ENCODE assay signal across 28 cellular contexts in genomic region chr10:81428456-81429134, GRCh38.
"Had no signal": no experiment of that assay in that cellular context is flagged by ENCODE, and none has a peak within 500 bp of the region (broad histone marks: within the 10 kb centered on the region; RNA-seq: fewer than 3 reads in every experiment).

No MANE protein-coding gene starts in this region.

- H3K4me1 ChIP-seq: lower lobe of right lung, prostate gland, sigmoid colon, spleen, suprapubic skin, tibial artery, upper lobe of right lung had no signal

- ATAC-seq: left colon; left ventricle myocardium superior; lower lobe of right lung; natural killer cell; right cardiac atrium; stimulated activated effector memory CD8-positive, alpha-beta T cell treated with anti-CD3 and anti-CD28 coated beads, Interleukin-12 subunit alpha, Interleukin-12 subunit beta, amount 100 ng/mL, for 72 hours; upper lobe of right lung had no signal

- H3K36me3 Mint-ChIP-seq: mesothelial cell of epicardium; naive B cell; stimulated activated effector memory CD8-positive, alpha-beta T cell treated with anti-CD3 and anti-CD28 coated beads, Interleukin-12 subunit alpha, Interleukin-12 subunit beta, amount 100 ng/mL, for 72 hours had no signal

- H3K4me3 Mint-ChIP-seq: mesothelial cell of epicardium; naive B cell; natural killer cell; stimulated activated effector memory CD8-positive, alpha-beta T cell treated with anti-CD3 and anti-CD28 coated beads, Interleukin-12 subunit alpha, Interleukin-12 subunit beta, amount 100 ng/mL, for 72 hours; stimulated activated naive CD8-positive, alpha-beta T cell treated with anti-CD3 and anti-CD28 coated beads, Interleukin-15, Interleukin-2, amounts not matched to agents 100 ng/mL and 50 ng/mL, for 24 hours had no signal

- H3K27me3 Mint-ChIP-seq: naive B cell; stimulated activated naive CD8-positive, alpha-beta T cell treated with anti-CD3 and anti-CD28 coated beads, Interleukin-15, Interleukin-2, amounts not matched to agents 100 ng/mL and 50 ng/mL, for 24 hours had no signal

- H3K27ac Mint-ChIP-seq: mesothelial cell of epicardium; naive B cell; natural killer cell; stimulated activated effector memory CD8-positive, alpha-beta T cell treated with anti-CD3 and anti-CD28 coated beads, Interleukin-12 subunit alpha, Interleukin-12 subunit beta, amount 100 ng/mL, for 72 hours; stimulated activated naive CD8-positive, alpha-beta T cell treated with anti-CD3 and anti-CD28 coated beads, Interleukin-15, Interleukin-2, amounts not matched to agents 100 ng/mL and 50 ng/mL, for 24 hours had no signal

- H3K4me1 Mint-ChIP-seq: mesothelial cell of epicardium; naive B cell; natural killer cell; stimulated activated effector memory CD8-positive, alpha-beta T cell treated with anti-CD3 and anti-CD28 coated beads, Interleukin-12 subunit alpha, Interleukin-12 subunit beta, amount 100 ng/mL, for 72 hours had no signal

- H3K36me3 ChIP-seq: lower lobe of right lung, ovary, prostate gland, sigmoid colon, spleen, suprapubic skin, thoracic aorta, tibial artery, upper lobe of right lung had no signal

- FAIRE-seq: keratinocyte, small intestine, urothelium cell line had no signal

- H3K27ac ChIP-seq: lower lobe of right lung, ovary, prostate gland, sigmoid colon, spleen, suprapubic skin, thoracic aorta, tibial artery, upper lobe of right lung had no signal

- H3K9me3 ChIP-seq: lower lobe of right lung, ovary, prostate gland, spleen, suprapubic skin, thoracic aorta, tibial artery, upper lobe of right lung had no signal

- H3K4me3 ChIP-seq: lower lobe of right lung, ovary, prostate gland, sigmoid colon, spleen, suprapubic skin, thoracic aorta, tibial artery, upper lobe of right lung had no signal

- DNase-seq: head of caudate nucleus; hippocampal formation; left colon; left ventricle myocardium superior; lower lobe of right lung; mammary epithelial cell; mesendoderm; naive B cell; natural killer cell; ovary; retina; right cardiac atrium; sigmoid colon; small intestine; spleen; stimulated activated CD4-positive, alpha-beta T cell treated with anti-CD3 and anti-CD28 coated beads, Interleukin-4, amount 100 ng/mL, for 24 hours; stimulated activated naive CD4-positive, alpha-beta T cell; tibial artery; trophoblast cell; upper lobe of right lung had no signal

- H3K27me3 ChIP-seq: ovary, sigmoid colon, spleen, suprapubic skin, tibial artery, upper lobe of right lung had no signal
